In the genomic region with DNA sequence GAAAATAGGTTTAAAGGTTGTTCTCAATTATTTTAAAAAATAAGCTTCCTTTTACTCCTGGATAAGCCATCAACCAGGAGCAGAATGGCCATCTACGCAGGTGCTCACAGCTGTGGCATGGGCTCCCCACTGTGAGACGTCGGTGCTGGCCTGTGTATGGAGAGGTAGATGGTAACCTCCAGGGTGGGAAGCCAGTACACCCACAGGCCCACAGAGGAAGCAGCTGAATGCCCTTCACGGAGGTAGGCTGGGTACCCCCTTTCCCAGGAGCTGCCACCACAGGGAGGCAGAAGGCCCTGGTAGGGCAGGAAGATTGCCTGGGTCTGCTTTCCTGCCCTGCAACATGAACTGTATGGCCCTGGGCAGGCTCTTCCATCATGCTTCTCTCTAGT, we compare ENCODE assay signal across 13 cellular contexts. TPM values are rescaled to one million over a fixed set of nuclear protein-coding genes. Genes with fewer than 3 reads are reported as not detected.
DNase-seq lines count a peak whose midpoint lies in the region; ATAC-seq and TF ChIP-seq lines count a peak whose summit lies in the region.
"Not testable (repeated sequence)": the region's sequence is repeated elsewhere in the genome, so short reads cannot be mapped to it uniquely, and the experiment has no call there.
"Had no signal": no experiment of that assay in that cellular context is flagged by ENCODE, and none has a peak within 500 bp of the region (broad histone marks: within the 10 kb centered on the region; RNA-seq: fewer than 3 reads in every experiment).

No MANE protein-coding gene starts in this region.

- not testable (repeated sequence) for H3K4me1 ChIP-seq in CD4-positive, CD25-positive, alpha-beta regulatory T cell (ENCODE audit: control insufficient read depth, insufficient read depth, low read length, poor library complexity, severe bottlenecking); right cardiac atrium (ENCODE audit: control insufficient read depth, insufficient read depth, low read length)

- intact Hi-C loops in right cardiac atrium (cut with DNase I): not testable (repeated sequence)

- not testable (repeated sequence) for ATAC-seq in CD4-positive, CD25-positive, alpha-beta regulatory T cell (ENCODE audit: low read depth in 2 of 2); T-helper 17 cell
- ATAC-seq in HG02759 (IDR thresholded peaks at IDR 0.05; ENCODE audit: unreplicated experiment) (peak; percentile 9), right cardiac atrium (peak; percentile 15 to 25)
- ATAC-seq in stimulated activated naive B cell treated with anti-CD40 and anti-IgM and Interleukin-4, amounts not matched to agents 10 μg/mL and 1 μg/mL and 100 μg/mL, for 72 hours (replicated peaks): peak; percentile 25

- H3K36me3 ChIP-seq in CD4-positive, CD25-positive, alpha-beta regulatory T cell (ENCODE audit: control insufficient read depth, insufficient read depth, low read length): peaks cover 52% of the 10 kb centered on the region

- H3K9me3 ChIP-seq in CD4-positive, CD25-positive, alpha-beta regulatory T cell (ENCODE audit: control insufficient read depth in 2 of 2, low read length in 2 of 2); T-helper 17 cell (ENCODE audit: control insufficient read depth, low read length, poor library complexity, severe bottlenecking); right cardiac atrium (ENCODE audit: control insufficient read depth, low read length): not testable (repeated sequence)

- WGBS in right cardiac atrium: 72% methylated on average over 4 of the region's 4 CpGs

- not testable (repeated sequence) for TF ChIP-seq CTCF in coronary artery (IDR thresholded peaks at IDR 0.05)

- not testable (repeated sequence) for H3K27ac ChIP-seq in CD4-positive, CD25-positive, alpha-beta regulatory T cell (ENCODE audit: insufficient read depth, low read length, poor library complexity, severe bottlenecking); right cardiac atrium (ENCODE audit: low read length)
- H3K27ac ChIP-seq in coronary artery: peak overlapping the region; percentile 32 to 57

- H3K4me1 Mint-ChIP-seq in CD4-positive, CD25-positive, alpha-beta regulatory T cell: peaks cover 32 to 63% (median 40%) of the 10 kb centered on the region in 4 donors
- H3K4me1 Mint-ChIP-seq in T-helper 17 cell: peaks cover 18% of the 10 kb centered on the region
- H3K4me1 Mint-ChIP-seq in activated naive CD4-positive, alpha-beta T cell treated with anti-CD3 and anti-CD28 coated beads, Interleukin-2, amount 50 U/mL, for 24 hours: peaks cover 56% of the 10 kb centered on the region
- peaks cover 2 to 22% of the 10 kb centered on the region in 2 donors for H3K4me1 Mint-ChIP-seq in stimulated activated naive B cell treated with anti-CD40 and anti-IgM and Interleukin-4, amounts not matched to agents 10 μg/mL and 1 μg/mL and 100 μg/mL, for 72 hours

- H3K4me3 Mint-ChIP-seq in CD4-positive, CD25-positive, alpha-beta regulatory T cell; T-helper 17 cell; activated naive CD4-positive, alpha-beta T cell treated with anti-CD3 and anti-CD28 coated beads, Interleukin-2, amount 50 U/mL, for 24 hours; stimulated activated naive B cell treated with anti-CD40 and anti-IgM and Interleukin-4, amounts not matched to agents 10 μg/mL and 1 μg/mL and 100 μg/mL, for 72 hours: not testable (repeated sequence)

- H3K27me3 Mint-ChIP-seq in CD4-positive, CD25-positive, alpha-beta regulatory T cell; T-helper 17 cell; activated naive CD4-positive, alpha-beta T cell treated with anti-CD3 and anti-CD28 coated beads, Interleukin-2, amount 50 U/mL, for 24 hours; stimulated activated naive B cell treated with anti-CD40 and anti-IgM and Interleukin-4, amounts not matched to agents 10 μg/mL and 1 μg/mL and 100 μg/mL, for 72 hours: not testable (repeated sequence)

- H3K9me3 Mint-ChIP-seq in CD4-positive, CD25-positive, alpha-beta regulatory T cell; activated naive CD4-positive, alpha-beta T cell treated with anti-CD3 and anti-CD28 coated beads, Interleukin-2, amount 50 U/mL, for 24 hours; stimulated activated naive B cell treated with anti-CD40 and anti-IgM and Interleukin-4, amounts not matched to agents 10 μg/mL and 1 μg/mL and 100 μg/mL, for 72 hours: not testable (repeated sequence)

- not testable (repeated sequence) for DNase-seq in CD4-positive, CD25-positive, alpha-beta regulatory T cell; T-helper 17 cell; right cardiac atrium; stimulated activated naive B cell treated with anti-CD40 and anti-IgM and Interleukin-4, amounts not matched to agents 10 μg/mL and 1 μg/mL and 100 μg/mL, for 72 hours
- peak; percentile 67 for DNase-seq in coronary artery (ENCODE audit: low spot score)

- H3K4me3 ChIP-seq in CD4-positive, CD25-positive, alpha-beta regulatory T cell (ENCODE audit: low read depth, low read length); coronary artery; right cardiac atrium (ENCODE audit: low read length): not testable (repeated sequence)

- H3K27me3 ChIP-seq in CD4-positive, CD25-positive, alpha-beta regulatory T cell (ENCODE audit: control insufficient read depth, insufficient read depth, low read length); right cardiac atrium (ENCODE audit: control insufficient read depth, insufficient read depth): not testable (repeated sequence)

- peaks cover 29% of the 10 kb centered on the region for H3K36me3 Mint-ChIP-seq in CD4-positive, CD25-positive, alpha-beta regulatory T cell
- H3K36me3 Mint-ChIP-seq in T-helper 17 cell (ENCODE audit: low read depth); stimulated activated naive B cell treated with anti-CD40 and anti-IgM and Interleukin-4, amounts not matched to agents 10 μg/mL and 1 μg/mL and 100 μg/mL, for 72 hours: not testable (repeated sequence)
- peaks cover 13% of the 10 kb centered on the region for H3K36me3 Mint-ChIP-seq in activated naive CD4-positive, alpha-beta T cell treated with anti-CD3 and anti-CD28 coated beads, Interleukin-2, amount 50 U/mL, for 24 hours

- peak overlapping the region in 2 of 3 donors; percentile 11 to 87 for H3K27ac Mint-ChIP-seq in CD4-positive, CD25-positive, alpha-beta regulatory T cell
- H3K27ac Mint-ChIP-seq in T-helper 17 cell: peak overlapping the region; percentile 14
- H3K27ac Mint-ChIP-seq in activated naive CD4-positive, alpha-beta T cell treated with anti-CD3 and anti-CD28 coated beads, Interleukin-2, amount 50 U/mL, for 24 hours: peak overlapping the region; percentile 14
- not testable (repeated sequence) for H3K27ac Mint-ChIP-seq in stimulated activated naive B cell treated with anti-CD40 and anti-IgM and Interleukin-4, amounts not matched to agents 10 μg/mL and 1 μg/mL and 100 μg/mL, for 72 hours

RNA-seq across cellular contexts. Expression of a gene that starts 30.4 kb away (rescaled TPM):
- not detected for total RNA-seq in CD4-positive, CD25-positive, alpha-beta regulatory T cell
- under 1 TPM in 1 of 4 donors, not detected in 3; 0.72 TPM for polyA plus RNA-seq in CD4-positive, CD25-positive, alpha-beta regulatory T cell
- total RNA-seq in T-helper 17 cell: not detected
- under 1 TPM in 1 of 4 donors, not detected in 3; 0.51 TPM for total RNA-seq in right cardiac atrium
- 0.68 TPM for polyA plus RNA-seq in right cardiac atrium
- total RNA-seq: CD8-positive, alpha-beta memory T cell; H9; HT-29; IMR-90; LHCN-M2; Peyer's patch had no signal
- polyA plus RNA-seq: CD8-positive, alpha-beta memory T cell; IMR-90 had no signal
